11 cellular contexts compared by ENCODE assay signal in genomic region chr21:27035791-27036190, GRCh38.
A peak's percentile ranks its signal among the peaks of the same experiment; 100 is the strongest.
DNase-seq lines count a peak whose midpoint lies in the region; ATAC-seq and TF ChIP-seq lines count a peak whose summit lies in the region.
"Had no signal": no experiment of that assay in that cellular context is flagged by ENCODE, and none has a peak within 500 bp of the region (broad histone marks: within the 10 kb centered on the region; RNA-seq: fewer than 3 reads in every experiment).

No MANE protein-coding gene starts in this region.

- ATAC-seq in GM21786 (IDR thresholded peaks at IDR 0.05; ENCODE audit: unreplicated experiment): no peak
- no peak for ATAC-seq in SK-N-SH treated with all-trans-retinoic acid at 6 μM for 48 hours
- ATAC-seq: CD8-positive, alpha-beta T cell had no signal

- no peaks in the 10 kb centered on the region for H3K9me3 Mint-ChIP-seq in activated naive CD4-positive, alpha-beta T cell treated with anti-CD3 and anti-CD28 coated beads for 36 hours

- H3K27me3 Mint-ChIP-seq in activated naive CD4-positive, alpha-beta T cell treated with anti-CD3 and anti-CD28 coated beads for 36 hours (ENCODE audit: low read depth): no peaks in the 10 kb centered on the region

- no peaks in the 10 kb centered on the region for H3K4me1 Mint-ChIP-seq in activated naive CD4-positive, alpha-beta T cell treated with anti-CD3 and anti-CD28 coated beads for 36 hours (ENCODE audit: low read depth)

- no peaks in the 10 kb centered on the region for H3K36me3 Mint-ChIP-seq in activated naive CD4-positive, alpha-beta T cell treated with anti-CD3 and anti-CD28 coated beads for 36 hours (ENCODE audit: low read depth)
- H3K36me3 Mint-ChIP-seq: CD8-positive, alpha-beta T cell had no signal

- CTCF ChIA-PET in activated naive CD4-positive, alpha-beta T cell treated with anti-CD3 and anti-CD28 coated beads for 36 hours (lab: Charles Lee): no interaction called here

- DNase-seq in NCI-H1694 treated with DMSO at 0.1 percent for 48 hours (lab: John Stamatoyannopoulos, UW) (peak; percentile 96), RPMI7951 (ENCODE audit: low read depth) (peak; percentile 7), epidermal melanocyte (ENCODE audit: insufficient read length, low spot score) (peak; percentile 24), pons (ENCODE audit: low spot score) (peak; percentile 20)
- no peak for DNase-seq in activated naive CD4-positive, alpha-beta T cell treated with anti-CD3 and anti-CD28 coated beads for 36 hours
- DNase-seq: CD8-positive, alpha-beta T cell; MV-4-11; NCI-H1930; PC-9 had no signal

- no peak overlapping the region for H3K27ac Mint-ChIP-seq in activated naive CD4-positive, alpha-beta T cell treated with anti-CD3 and anti-CD28 coated beads for 36 hours
- H3K27ac Mint-ChIP-seq: CD8-positive, alpha-beta T cell had no signal

- no peak overlapping the region for H3K4me3 Mint-ChIP-seq in activated naive CD4-positive, alpha-beta T cell treated with anti-CD3 and anti-CD28 coated beads for 36 hours
- H3K4me3 Mint-ChIP-seq: CD8-positive, alpha-beta T cell had no signal

- intact Hi-C loops in activated naive CD4-positive, alpha-beta T cell treated with anti-CD3 and anti-CD28 coated beads for 36 hours (cut with micrococcal nuclease): no loop called here

TF ChIP-seq in SK-N-SH treated with all-trans-retinoic acid at 6 μM for 48 hours, 23 proteins besides CTCF, POLR2A, EP300 and RAD21:
- no peak for TF ChIP-seq OSR1 (CRISPR knock-in tag; IDR thresholded peaks at IDR 0.05)
- no peak for TF ChIP-seq ZFP3 (CRISPR knock-in tag; IDR thresholded peaks at IDR 0.05)
- no peak for TF ChIP-seq SNAI2 (CRISPR knock-in tag; IDR thresholded peaks at IDR 0.05)
